ENCODE assay signal across 8 cellular contexts in genomic region chr20:33685328-33686007, GRCh38. TPM values are rescaled to one million over a fixed set of nuclear protein-coding genes. Genes with fewer than 3 reads are reported as not detected.
A peak's percentile ranks its signal among the peaks of the same experiment; 100 is the strongest.
DNase-seq lines count a peak whose midpoint lies in the region; ATAC-seq lines count a peak whose summit lies in the region.

No MANE protein-coding gene starts in this region.

- DNase-seq in activated CD4-positive, CD25-positive, alpha-beta regulatory T cell (lab: John Stamatoyannopoulos, UW): no peak
- DNase-seq in Karpas-422 (peak; percentile 96), T-helper 1 cell (peak in 3 of 5 donors; percentile 32 to 78 (median 49))
- DNase-seq in effector CD4-positive, alpha-beta T cell: peak; percentile 25

- H3K9me2 ChIP-seq in Karpas-422 (replicated peaks; ENCODE audit: insufficient read depth, low read length): no peaks in the 10 kb centered on the region

- H3K27ac ChIP-seq in Karpas-422 (ENCODE audit: low read length): peak overlapping the region; percentile 98

- H4K20me1 ChIP-seq in Karpas-422 (ENCODE audit: insufficient read depth, low read depth, low read length): peaks cover 14% of the 10 kb centered on the region; the same call in 1 of the 2 replicates

- H3K79me2 ChIP-seq in Karpas-422 (ENCODE audit: low read length): peaks cover 45% of the 10 kb centered on the region

- H2AFZ ChIP-seq in Karpas-422 (ENCODE audit: low read length): no peak overlapping the region
- H2AFZ ChIP-seq in neuron (ENCODE audit: low read depth, low read length): no peak overlapping the region

- H3K9me3 ChIP-seq in Karpas-422 (ENCODE audit: low read length) (no peaks in the 10 kb centered on the region), neuron (ENCODE audit: low read length) (no peaks in the 10 kb centered on the region)

- no peaks in the 10 kb centered on the region for H3K27me3 ChIP-seq in Karpas-422 (ENCODE audit: low read length)
- H3K27me3 ChIP-seq in neuron (ENCODE audit: insufficient read depth, low read length): no peaks in the 10 kb centered on the region

- H3K36me3 ChIP-seq in Karpas-422 (ENCODE audit: insufficient read depth, low read length): no peaks in the 10 kb centered on the region
- no peaks in the 10 kb centered on the region for H3K36me3 ChIP-seq in neuron (ENCODE audit: insufficient read depth, low read length)

- peak overlapping the region; percentile 91 for H3K4me2 ChIP-seq in Karpas-422 (ENCODE audit: low read depth, low read length, poor library complexity, severe bottlenecking)

- peak overlapping the region; percentile 89 for H3K9ac ChIP-seq in Karpas-422 (ENCODE audit: low read length)

- H3K4me1 ChIP-seq in Karpas-422 (ENCODE audit: low read length) (peaks cover 57% of the 10 kb centered on the region), neuron (ENCODE audit: insufficient read depth, low read length) (peaks cover 24% of the 10 kb centered on the region)

- ATAC-seq in activated CD4-positive, CD25-positive, alpha-beta regulatory T cell treated with anti-CD3 and anti-CD28 coated beads, Interleukin-2, amount 50 U/mL, for 24 hours: peak; percentile 38 to 41
- ATAC-seq in GM21825 (IDR thresholded peaks at IDR 0.05; ENCODE audit: unreplicated experiment) (peak; percentile 31), GM18870 (IDR thresholded peaks at IDR 0.05; ENCODE audit: unreplicated experiment) (no peak)

- H3K4me3 ChIP-seq in Karpas-422 (ENCODE audit: low read length) (peak overlapping the region; percentile 73), neuron (ENCODE audit: low read length) (peak overlapping the region; percentile 68)

RNA-seq across cellular contexts. Expression of gene E2F1, which starts 0.7 kb away (rescaled TPM):
- total RNA-seq in Karpas-422 (2014; rRNA removed; shearing (Covaris generic); ENCODE audit: low replicate concordance): 19.2 and 37.2 TPM in 2 replicates

RNA-seq across cellular contexts. Expression of gene NECAB3, which starts 11.2 kb away (rescaled TPM):
- total RNA-seq in Karpas-422 (2014; rRNA removed; shearing (Covaris generic); ENCODE audit: low replicate concordance): 38.2 and 89.2 TPM in 2 replicates

RNA-seq across cellular contexts. Expression of gene ACTL10, which starts 18.7 kb away (rescaled TPM):
- 2.5 and 9.2 TPM in 2 replicates for total RNA-seq in Karpas-422 (2014; rRNA removed; shearing (Covaris generic); ENCODE audit: low replicate concordance)

RNA-seq across cellular contexts. Expression of gene C20orf144, which starts 23.3 kb away (rescaled TPM):
- 0.45 and 0.69 TPM in 2 replicates for total RNA-seq in Karpas-422 (2014; rRNA removed; shearing (Covaris generic); ENCODE audit: low replicate concordance)

RNA-seq across cellular contexts. Expression of gene PXMP4, which starts 34.6 kb away (rescaled TPM):
- total RNA-seq in Karpas-422 (2014; rRNA removed; shearing (Covaris generic); ENCODE audit: low replicate concordance): 3.8 and 4.7 TPM in 2 replicates

Comparison
In these comparisons a context has a peak if more than half of its experiments do, and no peak if none do; other contexts are left out.
1. DNase-seq: peak in Karpas-422 (single experiment), T-helper 1 cell (3 of 5) and effector CD4-positive, alpha-beta T cell (single experiment); none in activated CD4-positive, CD25-positive, alpha-beta regulatory T cell (0 of 4).